ENCODE assay signal across 10 cellular contexts in genomic region chr12:122318607-122319311, GRCh38. TPM values are rescaled to one million over a fixed set of nuclear protein-coding genes. Genes with fewer than 3 reads are reported as not detected.
DNase-seq lines count a peak whose midpoint lies in the region; ATAC-seq lines count a peak whose summit lies in the region.
"Had no signal": no experiment of that assay in that cellular context is flagged by ENCODE, and none has a peak within 500 bp of the region (broad histone marks: within the 10 kb centered on the region; RNA-seq: fewer than 3 reads in every experiment).

No MANE protein-coding gene starts in this region.

- H3K9me3 Mint-ChIP-seq in T-helper 2 cell treated with Interferon-gamma antibody and Interleukin-4, amounts not matched to agents 5 μg/mL and 100 μg/mL, for 36 hours = no peaks in the 10 kb centered on the region

- DNase-seq in Caki2 (ENCODE audit: low read depth) = peak; percentile 21
- DNase-seq in Right ventricle myocardium superior = no peak
- peak; percentile 52 for DNase-seq in skeletal muscle cell (ENCODE audit: low read depth)
- no peak for DNase-seq in T-helper 2 cell treated with Interferon-gamma antibody and Interleukin-4, amounts not matched to agents 5 μg/mL and 100 μg/mL, for 36 hours (ENCODE audit: low spot score)
- DNase-seq: DND-41, NCI-H1694 treated with DMSO at 0.1 percent for 48 hours had no signal

- no peak overlapping the region for H3K4me3 ChIP-seq in skeletal muscle cell (ENCODE audit: low read depth, low read length)

- peak; percentile 85 for ATAC-seq in Right ventricle myocardium superior (ENCODE audit: poor library complexity)
- no peak for ATAC-seq in GM18870 (IDR thresholded peaks at IDR 0.05; ENCODE audit: unreplicated experiment)
- no peak for ATAC-seq in GM21515 (IDR thresholded peaks at IDR 0.05; ENCODE audit: unreplicated experiment)
- no peak for ATAC-seq in GM19395 (IDR thresholded peaks at IDR 0.05; ENCODE audit: unreplicated experiment)

- peaks cover 42% of the 10 kb centered on the region for H3K36me3 Mint-ChIP-seq in T-helper 2 cell treated with Interferon-gamma antibody and Interleukin-4, amounts not matched to agents 5 μg/mL and 100 μg/mL, for 36 hours (ENCODE audit: low read depth)

- peak overlapping the region; percentile 52 for H3K27ac ChIP-seq in angular gyrus (ENCODE audit: low read depth, low read length)

- H3K27ac Mint-ChIP-seq in T-helper 2 cell treated with Interferon-gamma antibody and Interleukin-4, amounts not matched to agents 5 μg/mL and 100 μg/mL, for 36 hours = no peak overlapping the region

- H3K4me1 Mint-ChIP-seq in T-helper 2 cell treated with Interferon-gamma antibody and Interleukin-4, amounts not matched to agents 5 μg/mL and 100 μg/mL, for 36 hours (ENCODE audit: low read depth) = no peaks in the 10 kb centered on the region

- no peaks in the 10 kb centered on the region for H3K27me3 Mint-ChIP-seq in T-helper 2 cell treated with Interferon-gamma antibody and Interleukin-4, amounts not matched to agents 5 μg/mL and 100 μg/mL, for 36 hours (ENCODE audit: low read depth)

- no peak overlapping the region for H3K4me3 Mint-ChIP-seq in T-helper 2 cell treated with Interferon-gamma antibody and Interleukin-4, amounts not matched to agents 5 μg/mL and 100 μg/mL, for 36 hours

- intact Hi-C loops in Right ventricle myocardium superior (cut with DNase I) = no loop called here

- in situ Hi-C loops in Caki2 (cut with HindIII; ENCODE audit: low pct_unique_long_range_greater_than_20kb, low sequenced_read_pairs) = no loop called here

RNA-seq across cellular contexts. Expression of gene VPS33A, which starts 52.5 kb away (rescaled TPM):
- 15.5 and 23.4 TPM in 2 replicates for total RNA-seq in Caki2 (2014; rRNA removed; shearing (Covaris generic); ENCODE audit: low replicate concordance)
- 10.2 TPM for total RNA-seq in Right ventricle myocardium superior

Comparison
In these comparisons a context has a peak if more than half of its experiments do, and no peak if none do; other contexts are left out.
1. DNase-seq: peak in Caki2 (single experiment) and skeletal muscle cell (single experiment); none in Right ventricle myocardium superior (single experiment) and T-helper 2 cell treated with Interferon-gamma antibody and Interleukin-4, amounts not matched to agents 5 μg/mL and 100 μg/mL, for 36 hours (single experiment).